ENCODE assay signal across 8 cellular contexts in genomic region chr1:116763787-116764465, GRCh38. TPM values are rescaled to one million over a fixed set of nuclear protein-coding genes. Genes with fewer than 3 reads are reported as not detected.
DNase-seq lines count a peak whose midpoint lies in the region; ATAC-seq and TF ChIP-seq lines count a peak whose summit lies in the region.
"Had no signal": no experiment of that assay in that cellular context is flagged by ENCODE, and none has a peak within 500 bp of the region (broad histone marks: within the 10 kb centered on the region; RNA-seq: fewer than 3 reads in every experiment).

No MANE protein-coding gene starts in this region.

- no peak for TF ChIP-seq POLR2A in right lobe of liver (IDR thresholded peaks at IDR 0.05)

- 54% methylated on average over 8 of the region's 11 CpGs for WGBS in right lobe of liver (ENCODE audit: insufficient coverage, low coverage, low lambda C conversion rate, missing lambda C conversion rate)

- peaks cover 0 to 2% of the 10 kb centered on the region in 2 donors for H3K36me3 Mint-ChIP-seq in stimulated activated naive B cell treated with anti-CD40 and anti-IgM and Interleukin-4, amounts not matched to agents 10 μg/mL and 1 μg/mL and 100 μg/mL, for 72 hours

- H3K9me3 Mint-ChIP-seq in stimulated activated naive B cell treated with anti-CD40 and anti-IgM and Interleukin-4, amounts not matched to agents 10 μg/mL and 1 μg/mL and 100 μg/mL, for 72 hours = no peaks in the 10 kb centered on the region

- ATAC-seq in right lobe of liver = peak; percentile 64 to 82 (median 72)
- ATAC-seq in HG02763 (IDR thresholded peaks at IDR 0.05; ENCODE audit: unreplicated experiment) = no peak
- ATAC-seq in stimulated activated naive B cell treated with anti-CD40 and anti-IgM and Interleukin-4, amounts not matched to agents 10 μg/mL and 1 μg/mL and 100 μg/mL, for 72 hours (replicated peaks) = no peak

- no peak overlapping the region for H3K9ac ChIP-seq in adipocyte (ENCODE audit: low read length)
- H3K9ac ChIP-seq: parathyroid adenoma had no signal

- H3K27ac Mint-ChIP-seq in stimulated activated naive B cell treated with anti-CD40 and anti-IgM and Interleukin-4, amounts not matched to agents 10 μg/mL and 1 μg/mL and 100 μg/mL, for 72 hours = no peak overlapping the region

- no peak overlapping the region for H3K27ac ChIP-seq in right lobe of liver
- H3K27ac ChIP-seq: parathyroid adenoma had no signal

- no peak overlapping the region for H3K4me3 Mint-ChIP-seq in stimulated activated naive B cell treated with anti-CD40 and anti-IgM and Interleukin-4, amounts not matched to agents 10 μg/mL and 1 μg/mL and 100 μg/mL, for 72 hours

- H3K9me3 ChIP-seq in adipocyte (ENCODE audit: control insufficient read depth, low read length) (peaks cover 11% of the 10 kb centered on the region), right lobe of liver (no peaks in the 10 kb centered on the region)

- DNase-seq in GM06990 (ENCODE audit: extremely low read depth, insufficient read length) = no peak
- peak; percentile 8 for DNase-seq in NAMALWA (ENCODE audit: low spot score)
- DNase-seq in adipocyte (ENCODE audit: low read depth) = peak; percentile 26
- peak in 1 of 3 donors; percentile 22 for DNase-seq in right lobe of liver
- no peak for DNase-seq in KG1 (lab: John Stamatoyannopoulos, UW)
- DNase-seq in stimulated activated naive B cell treated with anti-CD40 and anti-IgM and Interleukin-4, amounts not matched to agents 10 μg/mL and 1 μg/mL and 100 μg/mL, for 72 hours = no peak

- TF ChIP-seq CTCF in GM06990 (IDR thresholded peaks at IDR 0.05; ENCODE audit: insufficient read depth, low read length, poor library complexity, severe bottlenecking) = peak; percentile 34
- TF ChIP-seq CTCF in right lobe of liver (IDR thresholded peaks at IDR 0.05) = peak; percentile 34 to 43 (median 36)

- H3K27me3 ChIP-seq in GM06990 (replicated peaks; ENCODE audit: control insufficient read depth, insufficient read depth, low read length) (no peaks in the 10 kb centered on the region), adipocyte (replicated peaks; ENCODE audit: control insufficient read depth, insufficient read depth, low read length) (no peaks in the 10 kb centered on the region), right lobe of liver (no peaks in the 10 kb centered on the region)

- H3K36me3 ChIP-seq in GM06990 (ENCODE audit: control insufficient read depth, insufficient read depth, low read length) (no peaks in the 10 kb centered on the region), adipocyte (ENCODE audit: control insufficient read depth, insufficient read depth, low read length, severe bottlenecking) (no peaks in the 10 kb centered on the region), right lobe of liver (no peaks in the 10 kb centered on the region)

- H3K4me3 ChIP-seq in GM06990 (replicated peaks; ENCODE audit: low read depth, low read length) (no peak overlapping the region), adipocyte (ENCODE audit: low read length) (no peak overlapping the region), right lobe of liver (no peak overlapping the region)

- intact Hi-C loops in right lobe of liver (cut with DNase I) = no loop called here

- H3K4me1 Mint-ChIP-seq in stimulated activated naive B cell treated with anti-CD40 and anti-IgM and Interleukin-4, amounts not matched to agents 10 μg/mL and 1 μg/mL and 100 μg/mL, for 72 hours = peaks cover 6 to 9% of the 10 kb centered on the region in 2 donors

- H3K4me1 ChIP-seq in adipocyte (ENCODE audit: control insufficient read depth, insufficient read depth, low read length) = peaks cover 22% of the 10 kb centered on the region
- peaks cover 0 to 9% (median 0%) of the 10 kb centered on the region in 4 donors for H3K4me1 ChIP-seq in right lobe of liver
- H3K4me1 ChIP-seq: parathyroid adenoma had no signal

- peaks cover 0 to 4% of the 10 kb centered on the region in 2 donors for H3K27me3 Mint-ChIP-seq in stimulated activated naive B cell treated with anti-CD40 and anti-IgM and Interleukin-4, amounts not matched to agents 10 μg/mL and 1 μg/mL and 100 μg/mL, for 72 hours

RNA-seq across cellular contexts. Expression of gene CD2, which starts 9.7 kb away (rescaled TPM):
- 1 to 10 TPM in 2 of 6 experiments, under 1 TPM in 4; 0.13 to 1.5 (median 0.66) TPM for total RNA-seq in right lobe of liver

Comparison
In these comparisons a context has a peak if more than half of its experiments do, and no peak if none do; other contexts are left out.
1. DNase-seq: peak in NAMALWA (single experiment) and adipocyte (single experiment); none in GM06990 (single experiment), KG1 (single experiment) and stimulated activated naive B cell treated with anti-CD40 and anti-IgM and Interleukin-4, amounts not matched to agents 10 μg/mL and 1 μg/mL and 100 μg/mL, for 72 hours (single experiment).
2. ATAC-seq: peak in right lobe of liver (4 of 4); none in HG02763 (single experiment) and stimulated activated naive B cell treated with anti-CD40 and anti-IgM and Interleukin-4, amounts not matched to agents 10 μg/mL and 1 μg/mL and 100 μg/mL, for 72 hours (0 of 2).